ENCODE assay signal across 11 cellular contexts in the genomic region with DNA sequence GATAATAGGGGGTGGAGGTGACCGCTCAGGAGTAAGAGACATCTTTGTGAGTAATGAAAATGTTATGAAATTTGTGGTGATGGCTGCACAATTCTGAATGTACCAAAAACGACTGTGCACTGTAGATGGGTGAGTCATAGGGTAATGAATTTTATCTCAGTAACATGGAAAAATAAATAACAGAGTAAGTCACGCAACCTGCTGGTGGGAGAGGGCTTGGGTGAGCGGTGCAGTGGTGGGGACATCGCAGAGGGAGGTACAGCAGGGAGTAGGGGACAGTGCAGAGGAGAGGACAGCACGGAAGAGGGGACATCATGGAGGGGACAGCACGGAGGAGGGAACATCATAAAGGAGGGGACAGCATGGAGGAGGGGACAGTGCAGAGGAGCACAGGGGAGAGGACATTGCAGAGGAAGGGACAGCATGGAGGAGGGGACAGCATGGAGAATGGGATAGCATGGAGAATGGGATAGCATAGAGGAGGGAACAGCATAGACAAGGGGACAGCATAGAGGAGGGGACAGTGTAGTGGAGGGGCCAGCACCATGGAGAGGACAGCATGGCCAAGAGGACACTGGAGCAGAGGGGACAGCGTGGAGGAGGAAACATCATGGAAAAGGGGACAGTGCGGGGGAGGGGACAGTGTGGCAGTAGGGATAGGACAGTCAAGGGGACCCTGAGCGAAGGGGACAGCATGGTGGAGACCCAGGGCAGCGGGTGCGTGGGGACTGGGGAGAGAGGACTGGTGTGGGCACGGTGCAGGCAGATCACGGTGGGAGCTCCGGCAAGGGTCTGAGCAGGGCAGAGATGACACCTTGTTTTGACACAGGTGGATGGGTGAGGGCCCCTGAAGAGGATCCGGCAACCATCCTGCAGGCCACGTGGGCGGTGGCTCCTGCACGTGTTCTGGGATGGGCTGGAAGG.
DNase-seq lines count a peak whose midpoint lies in the region; ATAC-seq, FAIRE-seq and TF ChIP-seq lines count a peak whose summit lies in the region.
"Had no signal": no experiment of that assay in that cellular context is flagged by ENCODE, and none has a peak within 500 bp of the region (broad histone marks: within the 10 kb centered on the region; RNA-seq: fewer than 3 reads in every experiment).

No MANE protein-coding gene starts in this region.

- no peak overlapping the region for H3K4me3 Mint-ChIP-seq in type B pancreatic cell

- 41% methylated on average over 19 of the region's 19 CpGs for WGBS in HepG2 (ENCODE audit: low lambda C conversion rate)
- 85% methylated on average over 18 of the region's 19 CpGs for WGBS in right lobe of liver (ENCODE audit: insufficient coverage, low coverage, low lambda C conversion rate, missing lambda C conversion rate)
- WGBS in SK-N-SH (ENCODE audit: low lambda C conversion rate) = 56% methylated on average over 16 of the region's 19 CpGs

- TF ChIP-seq POLR2A in HepG2 (IDR thresholded peaks at IDR 0.05; ENCODE audit: insufficient read depth in 1 of 2, low read depth in 2 of 2, low read length in 2 of 2) (no peak), right lobe of liver (IDR thresholded peaks at IDR 0.05) (no peak)

- H3K27me3 Mint-ChIP-seq in type B pancreatic cell = peaks cover 9% of the 10 kb centered on the region

- no peak for TF ChIP-seq CTCF in HepG2 (CRISPR knock-in tag; IDR thresholded peaks at IDR 0.05)
- no peak for TF ChIP-seq CTCF in right lobe of liver (IDR thresholded peaks at IDR 0.05)
- TF ChIP-seq CTCF in SK-N-SH (IDR thresholded peaks at IDR 0.05) = no peak
- no peak for TF ChIP-seq CTCF in type B pancreatic cell (conservative IDR thresholded peaks at IDR 0.05)

- no peaks in the 10 kb centered on the region for H3K4me1 Mint-ChIP-seq in type B pancreatic cell (ENCODE audit: unreplicated experiment)

- CTCF ChIA-PET in HepG2 (lab: Yijun Ruan, JAX; ENCODE audit: low intra/inter-chr PET ratio, low total read pairs) = no interaction called here
- CTCF ChIA-PET in SK-N-SH (lab: Yijun Ruan, JAX) = no interaction called here

- H3K4me2 ChIP-seq in HepG2 (ENCODE audit: low read depth, low read length) (no peak overlapping the region), SK-N-SH (peak overlapping the region; percentile 12; the same call in 1 of the 2 replicates)

- H3K36me3 Mint-ChIP-seq in type B pancreatic cell = no peaks in the 10 kb centered on the region

- H3F3A ChIP-seq in SK-N-SH (replicated peaks; ENCODE audit: insufficient read depth) = peaks cover 11% of the 10 kb centered on the region

- no peak for TF ChIP-seq EP300 in HepG2 (IDR thresholded peaks at IDR 0.05; ENCODE audit: low read depth in 2 of 2, low read length in 2 of 2)
- TF ChIP-seq EP300 in HepG2 (CRISPR knock-in tag; IDR thresholded peaks at IDR 0.05; ENCODE audit: borderline replicate concordance) = no peak
- TF ChIP-seq EP300 in SK-N-SH (IDR thresholded peaks at IDR 0.05; ENCODE audit: borderline replicate concordance in 1 of 2, low read depth in 1 of 2, low read length in 1 of 2) = no peak

- intact Hi-C loops in HepG2 (cut with micrococcal nuclease; ENCODE audit: unreplicated experiment) (no loop called here), right lobe of liver (cut with DNase I) (no loop called here)

- H3K9me3 ChIP-seq in HepG2 (ENCODE audit: low read length) = peaks cover 3% of the 10 kb centered on the region; the same call in 1 of the 2 replicates
- H3K9me3 ChIP-seq in right lobe of liver = peaks cover 0 to 7% (median 0%) of the 10 kb centered on the region in 4 donors
- H3K9me3 ChIP-seq in SK-N-SH = peaks cover 14% of the 10 kb centered on the region; the same call in 1 of the 2 replicates

- POLR2A ChIA-PET in HepG2 (lab: Yijun Ruan, JAX) = no interaction called here
- POLR2A ChIA-PET in SK-N-SH (lab: Yijun Ruan, JAX) = no interaction called here

- H3K4me3 ChIP-seq in HepG2 (replicated peaks in 1 of 3; ENCODE audit: insufficient read depth in 1 of 3, low read depth in 2 of 3, low read length in 3 of 3) = no peak overlapping the region
- H3K4me3 ChIP-seq in right lobe of liver = no peak overlapping the region
- H3K4me3 ChIP-seq in SK-N-SH (ENCODE audit: low read depth in 2 of 2, low read length in 1 of 2) = no peak overlapping the region

- DNase-seq in HepG2 (ENCODE audit: low spot score) (no peak), right lobe of liver (no peak), SK-N-SH (no peak), fibroblast of peridontal ligament (ENCODE audit: extremely low read depth) (peak; percentile 88), type B pancreatic cell (ENCODE audit: extremely low spot score, unreplicated experiment) (no peak), NCI-H2081 treated with DMSO at 0.1 percent for 48 hours (lab: John Stamatoyannopoulos, UW) (no peak), NCI-H446 (lab: John Stamatoyannopoulos, UW) (no peak)
- DNase-seq: activated CD8-positive, alpha-beta memory T cell treated with anti-CD3 and anti-CD28 coated beads, Interleukin-2, amount 50 U/mL, for 48 hours; stimulated activated CD4-positive, alpha-beta T cell treated with anti-CD3 and anti-CD28 coated beads, Interleukin-1b, Interleukin-23, amount 100 ng/mL, for 48 hours; trophoblast cell had no signal

- no peaks in the 10 kb centered on the region for H3K79me2 ChIP-seq in HepG2 (ENCODE audit: insufficient read depth, low read length)
- H3K79me2 ChIP-seq in SK-N-SH (ENCODE audit: insufficient read depth) = no peaks in the 10 kb centered on the region

- BruUV-seq in HepG2 (replicated peaks; lab: Mats Ljungman, UMichigan) = no TSS peak

- no peak for ATAC-seq in HepG2
- ATAC-seq in right lobe of liver = no peak
- no peak for ATAC-seq in GM21381 (IDR thresholded peaks at IDR 0.05; ENCODE audit: unreplicated experiment)

- no peak overlapping the region for H3K27ac ChIP-seq in HepG2 (ENCODE audit: extremely low read length, insufficient read depth, low read length)
- H3K27ac ChIP-seq in right lobe of liver = no peak overlapping the region
- H3K27ac ChIP-seq in SK-N-SH (ENCODE audit: low read depth in 2 of 2, low read length in 1 of 2) = no peak overlapping the region

- H3K9me2 ChIP-seq in SK-N-SH = no peaks in the 10 kb centered on the region

- H4K20me1 ChIP-seq in HepG2 (ENCODE audit: insufficient read depth, low read length) = no peaks in the 10 kb centered on the region
- H4K20me1 ChIP-seq in SK-N-SH (ENCODE audit: insufficient read depth) = no peaks in the 10 kb centered on the region

- in situ Hi-C loops in HepG2 (cut with HindIII; ENCODE audit: extremely low pct_ligation_motif_present, low pct_unique_long_range_greater_than_20kb) = no loop called here

- H3K9me3 Mint-ChIP-seq in type B pancreatic cell = peaks cover 6% of the 10 kb centered on the region

- no peak for TF ChIP-seq RAD21 in HepG2 (CRISPR knock-in tag; IDR thresholded peaks at IDR 0.05)
- no peak for TF ChIP-seq RAD21 in SK-N-SH (IDR thresholded peaks at IDR 0.05; ENCODE audit: low read length)

- H3K27me3 ChIP-seq in HepG2 (ENCODE audit: control insufficient read depth in 1 of 2, insufficient read depth in 2 of 2, low read length in 2 of 2) (peaks cover 0 to 6% of the 10 kb centered on the region in 2 experiments; a peak in 4 of 5 replicates), right lobe of liver (no peaks in the 10 kb centered on the region), SK-N-SH (ENCODE audit: insufficient read depth) (no peaks in the 10 kb centered on the region)

- H2AFZ ChIP-seq in HepG2 (ENCODE audit: low read length) (no peak overlapping the region), SK-N-SH (ENCODE audit: low read depth) (no peak overlapping the region)

- no peaks in the 10 kb centered on the region for H3K36me3 ChIP-seq in HepG2 (replicated peaks in 1 of 2; ENCODE audit: control insufficient read depth in 1 of 2, insufficient read depth in 2 of 2, low read length in 2 of 2)
- peaks cover 0 to 4% (median 0%) of the 10 kb centered on the region in 4 donors for H3K36me3 ChIP-seq in right lobe of liver
- H3K36me3 ChIP-seq in SK-N-SH (replicated peaks in 1 of 2; ENCODE audit: control insufficient read depth in 1 of 2, insufficient read depth in 2 of 2, low read length in 1 of 2) = peaks cover 0 to 5% of the 10 kb centered on the region in 2 experiments

- H3K9ac ChIP-seq in HepG2 (ENCODE audit: insufficient read depth, low read depth, low read length) (no peak overlapping the region), SK-N-SH (no peak overlapping the region)

- no peak for FAIRE-seq in HepG2 (lab: Jason Lieb, UNC)

- peak overlapping the region; percentile 36 for H3K27ac Mint-ChIP-seq in type B pancreatic cell

- H3K4me1 ChIP-seq in HepG2 (ENCODE audit: insufficient read depth, low read length) (no peaks in the 10 kb centered on the region), right lobe of liver (peaks cover 0 to 7% (median 0%) of the 10 kb centered on the region in 4 donors), SK-N-SH (ENCODE audit: control insufficient read depth in 1 of 2, insufficient read depth in 2 of 2, low read depth in 1 of 2, low read length in 1 of 2) (no peaks in the 10 kb centered on the region)

TF ChIP-seq in HepG2, 621 proteins besides CTCF, POLR2A, EP300 and RAD21 (continues in another document):
- TF ChIP-seq HES4 (CRISPR knock-in tag; IDR thresholded peaks at IDR 0.05; ENCODE audit: borderline replicate concordance) = no peak
- TF ChIP-seq, protein P1, sequence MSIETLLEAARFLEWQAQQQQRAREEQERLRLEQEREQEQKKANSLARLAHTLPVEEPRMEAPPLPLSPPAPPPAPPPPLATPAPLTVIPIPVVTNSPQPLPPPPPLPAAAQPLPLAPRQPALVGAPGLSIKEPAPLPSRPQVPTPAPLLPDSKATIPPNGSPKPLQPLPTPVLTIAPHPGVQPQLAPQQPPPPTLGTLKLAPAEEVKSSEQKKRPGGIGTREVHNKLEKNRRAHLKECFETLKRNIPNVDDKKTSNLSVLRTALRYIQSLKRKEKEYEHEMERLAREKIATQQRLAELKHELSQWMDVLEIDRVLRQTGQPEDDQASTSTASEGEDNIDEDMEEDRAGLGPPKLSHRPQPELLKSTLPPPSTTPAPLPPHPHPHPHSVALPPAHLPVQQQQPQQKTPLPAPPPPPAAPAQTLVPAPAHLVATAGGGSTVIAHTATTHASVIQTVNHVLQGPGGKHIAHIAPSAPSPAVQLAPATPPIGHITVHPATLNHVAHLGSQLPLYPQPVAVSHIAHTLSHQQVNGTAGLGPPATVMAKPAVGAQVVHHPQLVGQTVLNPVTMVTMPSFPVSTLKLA (IDR thresholded peaks at IDR 0.05) = peak; percentile 96

TF ChIP-seq in SK-N-SH, 30 proteins besides CTCF, POLR2A, EP300 and RAD21 (continues in another document):
- TF ChIP-seq SMC3 (IDR thresholded peaks at IDR 0.05; ENCODE audit: low read depth, low read length) = no peak
- no peak for TF ChIP-seq RCOR1 (IDR thresholded peaks at IDR 0.05; ENCODE audit: low read length)
- TF ChIP-seq, protein P2, sequence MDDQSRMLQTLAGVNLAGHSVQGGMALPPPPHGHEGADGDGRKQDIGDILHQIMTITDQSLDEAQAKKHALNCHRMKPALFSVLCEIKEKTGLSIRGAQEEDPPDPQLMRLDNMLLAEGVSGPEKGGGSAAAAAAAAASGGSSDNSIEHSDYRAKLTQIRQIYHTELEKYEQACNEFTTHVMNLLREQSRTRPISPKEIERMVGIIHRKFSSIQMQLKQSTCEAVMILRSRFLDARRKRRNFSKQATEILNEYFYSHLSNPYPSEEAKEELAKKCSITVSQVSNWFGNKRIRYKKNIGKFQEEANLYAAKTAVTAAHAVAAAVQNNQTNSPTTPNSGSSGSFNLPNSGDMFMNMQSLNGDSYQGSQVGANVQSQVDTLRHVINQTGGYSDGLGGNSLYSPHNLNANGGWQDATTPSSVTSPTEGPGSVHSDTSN (IDR thresholded peaks at IDR 0.05) = 0 out of 2 replicates have a peak, but pooled peaks have one; percentile 15
